ENCODE assay signal across 10 cellular contexts in genomic region chr16:79597277-79597676, GRCh38. TPM values are rescaled to one million over a fixed set of nuclear protein-coding genes. Genes with fewer than 3 reads are reported as not detected.
DNase-seq lines count a peak whose midpoint lies in the region; ATAC-seq and TF ChIP-seq lines count a peak whose summit lies in the region.
"Had no signal": no experiment of that assay in that cellular context is flagged by ENCODE, and none has a peak within 500 bp of the region (broad histone marks: within the 10 kb centered on the region; RNA-seq: fewer than 3 reads in every experiment).

No MANE protein-coding gene starts in this region.

- H3K27ac ChIP-seq in H9 (ENCODE audit: insufficient read length, low read depth, low read length), result no peak overlapping the region
- H3K27ac ChIP-seq in psoas muscle, result peak overlapping the region; percentile 95
- H3K27ac ChIP-seq: HL-60 had no signal

- H3K4me2 ChIP-seq in H9 (ENCODE audit: insufficient read depth, insufficient read length, low read length), result peak overlapping the region; percentile 40

- H3K56ac ChIP-seq in H9 (ENCODE audit: insufficient read length, low read depth, low read length), result no peak overlapping the region

- no peak overlapping the region for H4K8ac ChIP-seq in H9 (replicated peaks; ENCODE audit: insufficient read length, low read depth, low read length)

- H2BK20ac ChIP-seq in H9 (ENCODE audit: low read depth, low read length, poor library complexity, severe bottlenecking), result no peak overlapping the region

- H3T11ph ChIP-seq in H9 (ENCODE audit: low read length), result no peak overlapping the region

- H3K4me1 Mint-ChIP-seq in H9 (peaks cover 36 to 51% of the 10 kb centered on the region in 2 experiments), WTC11 (peaks cover 52% of the 10 kb centered on the region)

- H2AFZ ChIP-seq in H9 (ENCODE audit: low read length), result no peak overlapping the region

- H3K9me3 ChIP-seq in H9 (ENCODE audit: control insufficient read depth, low read depth, low read length), result no peaks in the 10 kb centered on the region
- H3K9me3 ChIP-seq in psoas muscle, result no peaks in the 10 kb centered on the region

- H3K27ac Mint-ChIP-seq in H9 (no peak overlapping the region), WTC11 (no peak overlapping the region)

- POLR2A ChIA-PET in WTC11 (lab: Charles Lee), result no interaction called here

- no peak overlapping the region for H2BK5ac ChIP-seq in H9 (ENCODE audit: insufficient read length, low read length)

- intact Hi-C loops in psoas muscle (cut with DNase I), result loop anchor here in 1 of 2 donors (2.0 to 5.0 kb wide), 2 partner anchors 130 to 235 kb away; no protein-coding TSS in a partner anchor

- no peak for ATAC-seq in WTC11
- ATAC-seq in psoas muscle, result no peak
- no peak for ATAC-seq in GM18868 (IDR thresholded peaks at IDR 0.05; ENCODE audit: unreplicated experiment)
- no peak for ATAC-seq in esophagus mucosa

- H3K23ac ChIP-seq in H9 (ENCODE audit: insufficient read length, low read depth, low read length), result no peak overlapping the region

- no peak overlapping the region for H4K91ac ChIP-seq in H9 (ENCODE audit: insufficient read length, low read depth, low read length)

- TF ChIP-seq CTCF in H9 (conservative IDR thresholded peaks at IDR 0.05) (no peak), WTC11 (IDR thresholded peaks at IDR 0.05) (no peak), fibroblast of villous mesenchyme (IDR thresholded peaks at IDR 0.05; ENCODE audit: insufficient read depth, low read depth, low read length) (no peak), psoas muscle (IDR thresholded peaks at IDR 0.05) (no peak)

- H2BK120ac ChIP-seq in H9 (ENCODE audit: low read depth, low read length, poor library complexity, severe bottlenecking), result no peak overlapping the region

- H3K14ac ChIP-seq in H9 (ENCODE audit: insufficient read depth, low read length), result no peak overlapping the region

- H3K18ac ChIP-seq in H9 (ENCODE audit: insufficient read length, low read depth, low read length), result no peak overlapping the region

- no peaks in the 10 kb centered on the region; a peak in 2 of 7 replicates for H3K36me3 Mint-ChIP-seq in H9 (ENCODE audit: insufficient read depth in 1 of 3, low read depth in 3 of 3)
- no peaks in the 10 kb centered on the region for H3K36me3 Mint-ChIP-seq in WTC11

- no peaks in the 10 kb centered on the region for H3K36me3 ChIP-seq in psoas muscle (ENCODE audit: insufficient read depth in 1 of 2, low read depth in 1 of 2)

- DNase-seq in H9 (no peak), WTC11 (ENCODE audit: low spot score) (no peak), fibroblast of villous mesenchyme (ENCODE audit: low read depth) (no peak), psoas muscle (no peak), anterior cingulate cortex (lab: John Stamatoyannopoulos, UW) (no peak), iPS-NIHi7 (ENCODE audit: extremely low spot score) (no peak)
- DNase-seq: NCI-H774 had no signal

- H3K4me3 Mint-ChIP-seq in H9 (peak overlapping the region; percentile 75 to 83), WTC11 (peak overlapping the region; percentile 81)

- H4K5ac ChIP-seq in H9 (ENCODE audit: insufficient read length, low read depth, low read length), result no peak overlapping the region

- WGBS in H9 (ENCODE audit: extremely low coverage, insufficient read length, low lambda C conversion rate), result no CpG with 5 or more reads among the region's 3 CpGs
- 13 to 27% (median 16%) methylated on average over 3 of the region's 3 CpGs for WGBS in psoas muscle, 3 donors

- H3K9ac ChIP-seq in H9 (ENCODE audit: extremely low read depth, insufficient read length, low read length), result no peak overlapping the region

- H3K9me3 Mint-ChIP-seq in H9 (no peaks in the 10 kb centered on the region), WTC11 (no peaks in the 10 kb centered on the region)

- no peak overlapping the region for H2BK15ac ChIP-seq in H9 (ENCODE audit: low read depth, low read length)

- peaks cover 3% of the 10 kb centered on the region for H4K20me1 ChIP-seq in H9 (ENCODE audit: control insufficient read depth, insufficient read depth, insufficient read length)

- H3K23me2 ChIP-seq in H9 (ENCODE audit: insufficient read length, low read depth, low read length, poor library complexity, severe bottlenecking), result peaks cover 20% of the 10 kb centered on the region

- no peak overlapping the region for H2BK12ac ChIP-seq in H9 (ENCODE audit: insufficient read length, low read depth, low read length)

- no peak overlapping the region for H3K4ac ChIP-seq in H9 (ENCODE audit: low read depth, low read length)

- H3K27me3 Mint-ChIP-seq in H9 (ENCODE audit: low read depth), result peaks cover 20% of the 10 kb centered on the region
- H3K27me3 Mint-ChIP-seq in WTC11 (ENCODE audit: low read depth), result peaks cover 21% of the 10 kb centered on the region

- CTCF ChIA-PET in WTC11 (lab: Charles Lee), result no interaction called here

- H3K27me3 ChIP-seq in H9 (ENCODE audit: insufficient read depth, low read length) (no peaks in the 10 kb centered on the region; the same call in 1 of the 2 replicates), psoas muscle (ENCODE audit: insufficient read depth in 3 of 3, low read length in 2 of 3) (no peaks in the 10 kb centered on the region)

- H3K4me1 ChIP-seq in H9 (ENCODE audit: insufficient read depth, low read length) (peaks cover 2% of the 10 kb centered on the region; the same call in 1 of the 2 replicates), psoas muscle (peaks cover 16% of the 10 kb centered on the region)

- H3K79me1 ChIP-seq in H9 (ENCODE audit: insufficient read depth, low read depth, low read length, poor library complexity, severe bottlenecking), result no peaks in the 10 kb centered on the region

- H3K4me3 ChIP-seq in fibroblast of villous mesenchyme (ENCODE audit: low read depth, low read length), result peak overlapping the region; percentile 79
- peak overlapping the region; percentile 84 for H3K4me3 ChIP-seq in psoas muscle

- H3K79me2 ChIP-seq in H9 (ENCODE audit: insufficient read depth, low read length), result no peaks in the 10 kb centered on the region

- no peak overlapping the region for H2AK5ac ChIP-seq in H9 (ENCODE audit: insufficient read length, low read length)

TF ChIP-seq in WTC11, 78 proteins besides CTCF, POLR2A, EP300 and RAD21 (continues in another document):
- TF ChIP-seq ZNF671 (CRISPR knock-in tag; IDR thresholded peaks at IDR 0.05) (no peak), OVOL2 (CRISPR knock-in tag; IDR thresholded peaks at IDR 0.05; ENCODE audit: borderline replicate concordance) (no peak), JUN (CRISPR knock-in tag; IDR thresholded peaks at IDR 0.05) (no peak), ZNF512 (CRISPR knock-in tag; IDR thresholded peaks at IDR 0.05; ENCODE audit: borderline replicate concordance) (no peak), CREM (CRISPR knock-in tag; IDR thresholded peaks at IDR 0.05) (no peak), CBFB (CRISPR knock-in tag; IDR thresholded peaks at IDR 0.05; ENCODE audit: low read depth) (no peak), ZNF396 (CRISPR knock-in tag; IDR thresholded peaks at IDR 0.05; ENCODE audit: borderline replicate concordance) (no peak), ARID4B (CRISPR knock-in tag; IDR thresholded peaks at IDR 0.05; ENCODE audit: borderline replicate concordance) (no peak)

RNA-seq across cellular contexts. Expression of gene MAF, which starts 3.3 kb away (rescaled TPM):
- total RNA-seq in H9 (2021), result 4.9 and 5.1 TPM in 2 replicates
- total RNA-seq in WTC11 (2021), result 3.7 to 6.6 TPM (median 4.6 TPM) in 3 replicates
- 0.86 and 3.5 TPM in 2 replicates for total RNA-seq in fibroblast of villous mesenchyme
- 10 to 100 TPM; 35.2 to 52.3 (median 39.9) TPM for total RNA-seq in psoas muscle
- 10 to 100 TPM in 2 of 3 donors, 1 to 10 TPM in 1; 6.0 to 21.9 (median 13.1) TPM for polyA plus RNA-seq in psoas muscle
- 27.2 TPM for total RNA-seq in esophagus mucosa
